In the genomic region with DNA sequence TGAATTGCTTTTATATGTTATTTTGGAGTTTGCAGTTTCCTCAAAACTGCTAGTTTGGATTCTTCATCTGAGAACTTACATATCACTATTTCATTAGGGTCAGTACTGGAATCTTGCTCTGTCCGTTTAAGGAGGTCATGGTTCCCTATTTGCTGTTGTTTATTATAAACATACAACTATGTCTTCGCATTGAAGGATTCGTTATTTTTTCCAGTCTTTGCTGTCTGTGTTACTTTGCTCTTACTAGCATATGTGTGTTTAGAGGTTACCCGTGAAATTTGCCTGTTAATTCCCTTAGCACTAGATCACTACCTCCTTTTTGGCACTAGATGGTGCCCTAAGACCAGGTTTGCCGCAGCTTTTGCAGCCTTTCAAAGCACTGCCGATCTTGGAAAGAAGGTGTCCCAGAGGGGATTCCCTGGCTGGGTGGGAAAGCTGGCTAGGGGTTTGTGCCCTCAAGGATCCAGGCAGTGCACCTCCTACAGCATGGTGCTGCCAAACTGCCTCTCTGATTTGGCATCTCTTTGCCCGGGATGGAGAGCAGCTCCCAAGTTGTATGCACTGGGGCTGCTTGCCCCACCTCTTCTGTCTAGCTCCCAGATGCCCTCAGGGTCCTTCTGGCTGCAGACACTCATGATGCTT, we compare ENCODE assay signal across 8 cellular contexts.
DNase-seq lines count a peak whose midpoint lies in the region; ATAC-seq and TF ChIP-seq lines count a peak whose summit lies in the region.

No MANE protein-coding gene starts in this region.

- TF ChIP-seq EP300 in Ishikawa (IDR thresholded peaks at IDR 0.05; ENCODE audit: borderline replicate concordance), result no peak

- intact Hi-C loops in prostate gland (cut with DNase I), result no loop called here
- intact Hi-C loops in aorta (cut with DNase I), result loop anchor here (2.0 kb wide), 1 partner anchor 222 kb away; no protein-coding TSS in a partner anchor

- H3K4me3 ChIP-seq in prostate gland (no peak overlapping the region), aorta (ENCODE audit: low read length in 2 of 2) (no peak overlapping the region)

- TF ChIP-seq RAD21 in Ishikawa (IDR thresholded peaks at IDR 0.05; ENCODE audit: low read depth), result peak; percentile 91

- H3K9me3 ChIP-seq in prostate gland (no peaks in the 10 kb centered on the region), aorta (ENCODE audit: control insufficient read depth, low read length) (peaks cover 5% of the 10 kb centered on the region)

- H3K4me1 ChIP-seq in prostate gland (replicated peaks), result no peaks in the 10 kb centered on the region
- no peaks in the 10 kb centered on the region for H3K4me1 ChIP-seq in aorta (ENCODE audit: control insufficient read depth in 1 of 2, insufficient read depth in 2 of 2, low read length in 2 of 2)

- 22% methylated on average over 7 of the region's 7 CpGs for WGBS in prostate gland
- 9 to 10% methylated on average over 7 of the region's 7 CpGs for WGBS in aorta, 2 donors

- H3K27ac ChIP-seq in prostate gland, result no peak overlapping the region
- H3K27ac ChIP-seq in aorta (ENCODE audit: low read depth in 1 of 2, low read length in 2 of 2), result no peak overlapping the region

- in situ Hi-C loops in G401 (cut with HindIII; ENCODE audit: low sequenced_read_pairs), result no loop called here

- TF ChIP-seq CTCF in prostate gland (IDR thresholded peaks at IDR 0.05), result peak in 3 of 4 experiments; percentile 29 to 44 (median 35)

- H3K27me3 ChIP-seq in prostate gland (replicated peaks; ENCODE audit: insufficient read depth) (no peaks in the 10 kb centered on the region), aorta (ENCODE audit: control insufficient read depth in 1 of 2, insufficient read depth in 2 of 2, low read length in 1 of 2) (no peaks in the 10 kb centered on the region)

- no peak for TF ChIP-seq POLR2A in prostate gland (IDR thresholded peaks at IDR 0.05)

- peak; percentile 24 for DNase-seq in G401 (ENCODE audit: low spot score)
- peak; percentile 27 for DNase-seq in SHP77 treated with DMSO at 0.1 percent for 48 hours (lab: John Stamatoyannopoulos, UW)
- peak; percentile 37 for DNase-seq in activated T-helper 9 cell treated with anti-CD3 and anti-CD28 coated beads, Interleukin-2, amount 50 U/mL, for 16 hours (ENCODE audit: low read depth)
- DNase-seq in glomerular visceral epithelial cell (ENCODE audit: extremely low spot score), result peak; percentile 72
- peak; percentile 11 for DNase-seq in prostate gland (ENCODE audit: low spot score)
- DNase-seq in aorta, result no peak

- ATAC-seq in GM21723 (IDR thresholded peaks at IDR 0.05; ENCODE audit: unreplicated experiment), result peak; percentile 90
- peak; percentile 81 for ATAC-seq in aorta (ENCODE audit: low FRiP score)

- H3K36me3 ChIP-seq in prostate gland (no peaks in the 10 kb centered on the region), aorta (ENCODE audit: control insufficient read depth in 1 of 2, insufficient read depth in 2 of 2, low read length in 1 of 2) (no peaks in the 10 kb centered on the region)

TF ChIP-seq in Ishikawa, 13 proteins besides CTCF, POLR2A, EP300 and RAD21:
- TF ChIP-seq EGR1 (IDR thresholded peaks at IDR 0.05) (no peak), TEAD4 (IDR thresholded peaks at IDR 0.05) (no peak), CREB1 (IDR thresholded peaks at IDR 0.05; ENCODE audit: low read depth) (no peak), TCF12 (IDR thresholded peaks at IDR 0.05; ENCODE audit: low read depth) (no peak), YY1 (IDR thresholded peaks at IDR 0.05; ENCODE audit: low read depth) (no peak), FOXM1 (IDR thresholded peaks at IDR 0.05; ENCODE audit: borderline replicate concordance, low read depth) (no peak), TAF1 (IDR thresholded peaks at IDR 0.05; ENCODE audit: low read depth) (no peak), ZBTB7A (IDR thresholded peaks at IDR 0.05; ENCODE audit: low read depth) (no peak), NFIC (IDR thresholded peaks at IDR 0.05) (no peak)
- TF ChIP-seq, protein P1, sequence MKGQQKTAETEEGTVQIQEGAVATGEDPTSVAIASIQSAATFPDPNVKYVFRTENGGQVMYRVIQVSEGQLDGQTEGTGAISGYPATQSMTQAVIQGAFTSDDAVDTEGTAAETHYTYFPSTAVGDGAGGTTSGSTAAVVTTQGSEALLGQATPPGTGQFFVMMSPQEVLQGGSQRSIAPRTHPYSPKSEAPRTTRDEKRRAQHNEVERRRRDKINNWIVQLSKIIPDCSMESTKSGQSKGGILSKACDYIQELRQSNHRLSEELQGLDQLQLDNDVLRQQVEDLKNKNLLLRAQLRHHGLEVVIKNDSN (IDR thresholded peaks at IDR 0.05), result no peak
- TF ChIP-seq, protein P2, sequence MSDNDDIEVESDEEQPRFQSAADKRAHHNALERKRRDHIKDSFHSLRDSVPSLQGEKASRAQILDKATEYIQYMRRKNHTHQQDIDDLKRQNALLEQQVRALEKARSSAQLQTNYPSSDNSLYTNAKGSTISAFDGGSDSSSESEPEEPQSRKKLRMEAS (IDR thresholded peaks at IDR 0.05), result no peak
- TF ChIP-seq, protein P3, sequence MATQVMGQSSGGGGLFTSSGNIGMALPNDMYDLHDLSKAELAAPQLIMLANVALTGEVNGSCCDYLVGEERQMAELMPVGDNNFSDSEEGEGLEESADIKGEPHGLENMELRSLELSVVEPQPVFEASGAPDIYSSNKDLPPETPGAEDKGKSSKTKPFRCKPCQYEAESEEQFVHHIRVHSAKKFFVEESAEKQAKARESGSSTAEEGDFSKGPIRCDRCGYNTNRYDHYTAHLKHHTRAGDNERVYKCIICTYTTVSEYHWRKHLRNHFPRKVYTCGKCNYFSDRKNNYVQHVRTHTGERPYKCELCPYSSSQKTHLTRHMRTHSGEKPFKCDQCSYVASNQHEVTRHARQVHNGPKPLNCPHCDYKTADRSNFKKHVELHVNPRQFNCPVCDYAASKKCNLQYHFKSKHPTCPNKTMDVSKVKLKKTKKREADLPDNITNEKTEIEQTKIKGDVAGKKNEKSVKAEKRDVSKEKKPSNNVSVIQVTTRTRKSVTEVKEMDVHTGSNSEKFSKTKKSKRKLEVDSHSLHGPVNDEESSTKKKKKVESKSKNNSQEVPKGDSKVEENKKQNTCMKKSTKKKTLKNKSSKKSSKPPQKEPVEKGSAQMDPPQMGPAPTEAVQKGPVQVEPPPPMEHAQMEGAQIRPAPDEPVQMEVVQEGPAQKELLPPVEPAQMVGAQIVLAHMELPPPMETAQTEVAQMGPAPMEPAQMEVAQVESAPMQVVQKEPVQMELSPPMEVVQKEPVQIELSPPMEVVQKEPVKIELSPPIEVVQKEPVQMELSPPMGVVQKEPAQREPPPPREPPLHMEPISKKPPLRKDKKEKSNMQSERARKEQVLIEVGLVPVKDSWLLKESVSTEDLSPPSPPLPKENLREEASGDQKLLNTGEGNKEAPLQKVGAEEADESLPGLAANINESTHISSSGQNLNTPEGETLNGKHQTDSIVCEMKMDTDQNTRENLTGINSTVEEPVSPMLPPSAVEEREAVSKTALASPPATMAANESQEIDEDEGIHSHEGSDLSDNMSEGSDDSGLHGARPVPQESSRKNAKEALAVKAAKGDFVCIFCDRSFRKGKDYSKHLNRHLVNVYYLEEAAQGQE (IDR thresholded peaks at IDR 0.05; ENCODE audit: low read depth), result no peak

Comparison
In these comparisons a context has a peak if more than half of its experiments do, and no peak if none do; other contexts are left out.
1. DNase-seq: peak in G401 (single experiment), SHP77 treated with DMSO at 0.1 percent for 48 hours (single experiment), activated T-helper 9 cell treated with anti-CD3 and anti-CD28 coated beads, Interleukin-2, amount 50 U/mL, for 16 hours (single experiment), glomerular visceral epithelial cell (single experiment) and prostate gland (single experiment); none in aorta (0 of 2).